Comparison of ENCODE assay signal across 8 cellular contexts in genomic region chr16:19523559-19524355, GRCh38. TPM values are rescaled to one million over a fixed set of nuclear protein-coding genes. Genes with fewer than 3 reads are reported as not detected.
DNase-seq lines count a peak whose midpoint lies in the region; ATAC-seq and TF ChIP-seq lines count a peak whose summit lies in the region.

Gene CCP110 (plus strand): TSS chr16:19523942. CDS start chr16:19527882, 3,940 bp downstream.

- peak within 1 kb of the TSS; percentile 92 for H3K4me2 ChIP-seq in PC-9

- intact Hi-C loops in PC-9 (cut with micrococcal nuclease; ENCODE audit: unreplicated experiment) (loop anchor here (2.0 to 10.0 kb wide), 6 partner anchors 111 to 723 kb away; partner anchors contain the start of genes ARL6IP1 and TMC7), mucosa of descending colon (cut with DNase I, micrococcal nuclease) (no loop called here)

- H3K4me3 ChIP-seq in Jurkat, Clone E6-1 (ENCODE audit: low read length) = peak within 1 kb of the TSS; percentile 93
- H3K4me3 ChIP-seq in PC-9 = peak within 1 kb of the TSS; percentile 79
- H3K4me3 ChIP-seq in epithelial cell of proximal tubule (ENCODE audit: low read depth, low read length) = peak within 1 kb of the TSS; percentile 95
- peak within 1 kb of the TSS; percentile 52 for H3K4me3 ChIP-seq in mucosa of descending colon

- H3F3A ChIP-seq in PC-9 (ENCODE audit: insufficient read depth, low read depth) = peaks cover 12% of the 10 kb centered on the region

- peak; percentile 62 for ATAC-seq in GM21619 (IDR thresholded peaks at IDR 0.05; ENCODE audit: unreplicated experiment)
- peak; percentile 86 for ATAC-seq in mucosa of descending colon

- no peaks in the 10 kb centered on the region for H3K9me2 ChIP-seq in PC-9 (ENCODE audit: insufficient read depth)

- no peaks in the 10 kb centered on the region for H4K20me1 ChIP-seq in PC-9 (ENCODE audit: insufficient read depth)

- 0 out of 2 replicates have a peak, but pooled peaks cover 11% of the 10 kb centered on the region for H3K36me3 ChIP-seq in PC-9 (ENCODE audit: low read depth)
- H3K36me3 ChIP-seq in mucosa of descending colon (ENCODE audit: low read depth) = no peaks in the 10 kb centered on the region

- DNase-seq in DMS114 treated with DMSO at 0.1 percent for 48 hours (lab: John Stamatoyannopoulos, UW; ENCODE audit: unreplicated experiment) (peak; percentile 91), PC-9 (peak; percentile 88 to 96), activated T-cell treated with anti-CD3 and anti-CD28 coated beads for 48 hours (ENCODE audit: low read depth) (peak; percentile 90), epithelial cell of proximal tubule (ENCODE audit: low read depth) (peak; percentile 63), mucosa of descending colon (peak; percentile 96 to 98 (median 97))
- DNase-seq in Jurkat, Clone E6-1 (ENCODE audit: low read depth, low spot score) = peak; percentile 95
- DNase-seq in stimulated activated CD8-positive, alpha-beta memory T cell treated with anti-CD3 and anti-CD28 coated beads, Interleukin-4, amount 100 ng/mL, for 1 hour (ENCODE audit: low read depth in 2 of 2, low spot score in 1 of 2) = peak; percentile 87 to 88

- CTCF ChIA-PET in PC-9 (lab: Charles Lee) = interaction anchor here (0.6 kb wide), 1 partner anchor 35 kb away, joined by 10 read pairs; no protein-coding TSS in a partner anchor

- POLR2A ChIA-PET in PC-9 (lab: Charles Lee; ENCODE audit: unreplicated experiment) = interaction anchor here (0.6 to 0.9 kb wide), 5 partner anchors 16 to 1374 kb away, joined by 3 to 7 read pairs (median 5); no protein-coding TSS in a partner anchor

- peaks cover 48% of the 10 kb centered on the region for H3K4me1 ChIP-seq in PC-9 (replicated peaks; ENCODE audit: insufficient read depth)
- peaks cover 23% of the 10 kb centered on the region for H3K4me1 ChIP-seq in mucosa of descending colon (ENCODE audit: low read depth)

- no peak within 1 kb of the TSS for H3K27ac ChIP-seq in PC-9

- H3K27me3 ChIP-seq in PC-9 (ENCODE audit: insufficient read depth, low read depth) = no peaks in the 10 kb centered on the region

- no peak for TF ChIP-seq CTCF in PC-9 (conservative IDR thresholded peaks at IDR 0.05)
- no peak for TF ChIP-seq CTCF in epithelial cell of proximal tubule (conservative IDR thresholded peaks at IDR 0.05; ENCODE audit: low read depth, low read length)
- TF ChIP-seq CTCF in mucosa of descending colon (IDR thresholded peaks at IDR 0.05) = no peak

- no TSS peak for BruUV-seq in PC-9 (replicated peaks; lab: Mats Ljungman, UMichigan)

- peaks cover 59% of the 10 kb centered on the region for H3K79me2 ChIP-seq in PC-9 (ENCODE audit: low read depth)

- no peaks in the 10 kb centered on the region for H3K9me3 ChIP-seq in PC-9 (ENCODE audit: insufficient read depth, low read depth)
- H3K9me3 ChIP-seq in mucosa of descending colon = no peaks in the 10 kb centered on the region

- peak within 1 kb of the TSS; percentile 99 for H2AFZ ChIP-seq in PC-9

RNA-seq across cellular contexts. Expression of gene CCP110, which starts in this region (rescaled TPM):
- polyA plus RNA-seq in Jurkat, Clone E6-1 (2012; ENCODE audit: insufficient read depth, insufficient read length) = 35.3 TPM
- 23.4 and 31.9 TPM in 2 replicates for total RNA-seq in PC-9 (2021)
- 7.2 and 9.6 TPM in 2 replicates for total RNA-seq in epithelial cell of proximal tubule
- 10 to 100 TPM in 1 of 3 donors, 1 to 10 TPM in 2; 9.0 to 22.5 (median 9.6) TPM for total RNA-seq in mucosa of descending colon
